ENCODE assay signal across 8 cellular contexts in the genomic region with DNA sequence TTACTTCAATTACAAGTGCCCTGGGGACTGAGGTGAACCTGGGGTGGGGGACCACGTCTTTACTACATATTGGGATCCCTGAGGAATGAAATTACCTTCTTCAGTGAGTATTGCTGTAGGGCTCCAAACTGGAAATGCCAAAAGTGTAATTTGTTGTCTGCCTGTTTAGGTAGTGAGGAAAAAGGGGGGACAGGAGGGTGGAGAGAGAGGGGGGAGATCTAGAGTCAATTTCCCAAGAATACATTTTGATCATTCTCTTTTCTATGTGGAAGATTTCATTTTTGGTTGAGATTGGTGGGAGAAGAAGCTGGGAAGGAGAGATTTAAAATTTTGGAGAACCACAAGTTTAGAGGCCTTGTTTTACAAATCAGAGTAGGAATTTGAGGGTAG.
DNase-seq lines count a peak whose midpoint lies in the region; ATAC-seq and TF ChIP-seq lines count a peak whose summit lies in the region.

No MANE protein-coding gene starts in this region.

- H3K36me3 Mint-ChIP-seq in Caco-2 (ENCODE audit: insufficient read depth, unreplicated experiment) (peaks cover 53% of the 10 kb centered on the region), endothelial cell (ENCODE audit: low read depth, unreplicated experiment) (peaks cover 41% of the 10 kb centered on the region)

- H3K27ac Mint-ChIP-seq in Caco-2 (ENCODE audit: unreplicated experiment) (peak overlapping the region; percentile 73), endothelial cell (ENCODE audit: unreplicated experiment) (peak overlapping the region; percentile 70)

- DNase-seq in Caco-2, result no peak
- DNase-seq in OCI-LY7 (ENCODE audit: low spot score), result no peak
- no peak for DNase-seq in endothelial cell (ENCODE audit: low spot score)
- no peak for DNase-seq in T-helper 9 cell
- DNase-seq in Kasumi-1 (lab: John Stamatoyannopoulos, UW), result no peak

- 0 out of 2 replicates have a peak, but pooled peaks cover 3% of the 10 kb centered on the region for H4K20me1 ChIP-seq in OCI-LY7 (ENCODE audit: insufficient read depth, low read length)

- intact Hi-C loops in Caco-2 (cut with micrococcal nuclease; ENCODE audit: unreplicated experiment), result loop anchor here (1.0 kb wide), 1 partner anchor 24 kb away; no protein-coding TSS in a partner anchor
- intact Hi-C loops in OCI-LY7 (cut with micrococcal nuclease; ENCODE audit: unreplicated experiment), result loop anchor here (5.0 kb wide), 1 partner anchor 230 kb away; no protein-coding TSS in a partner anchor

- H3K4me2 ChIP-seq in OCI-LY7 (ENCODE audit: low read length), result peak overlapping the region; percentile 84

- CTCF ChIA-PET in Caco-2 (lab: Charles Lee), result no interaction called here
- CTCF ChIA-PET in OCI-LY7 (lab: Charles Lee; ENCODE audit: unreplicated experiment), result no interaction called here

- POLR2A ChIA-PET in Caco-2 (lab: Charles Lee), result no interaction called here
- POLR2A ChIA-PET in OCI-LY7 (lab: Charles Lee), result interaction anchor here (1.2 to 1.5 kb wide), 2 partner anchors 14 to 455 kb away, joined by 4 read pairs; no protein-coding TSS in a partner anchor

- H3K36me3 ChIP-seq in Caco-2 (ENCODE audit: control insufficient read depth, insufficient read depth, low read length) (no peaks in the 10 kb centered on the region; the same call in 1 of the 2 replicates), OCI-LY7 (ENCODE audit: insufficient read depth, low read length) (no peaks in the 10 kb centered on the region), neutrophil (no peaks in the 10 kb centered on the region)

- no peak for ATAC-seq in GM19328 (IDR thresholded peaks at IDR 0.05; ENCODE audit: unreplicated experiment)
- no peak for ATAC-seq in GM21515 (IDR thresholded peaks at IDR 0.05; ENCODE audit: unreplicated experiment)

- H3K27me3 ChIP-seq in Caco-2 (replicated peaks; ENCODE audit: control insufficient read depth, insufficient read depth, low read length) (no peaks in the 10 kb centered on the region), neutrophil (no peaks in the 10 kb centered on the region)

- H3K4me1 ChIP-seq in Caco-2 (peaks cover 35% of the 10 kb centered on the region), OCI-LY7 (ENCODE audit: insufficient read depth, low read length, poor library complexity, severe bottlenecking) (peaks cover 34% of the 10 kb centered on the region), neutrophil (ENCODE audit: control insufficient read depth in 1 of 2, insufficient read depth in 1 of 2, low read depth in 1 of 2, low read length in 1 of 2) (peaks cover 23 to 31% of the 10 kb centered on the region in 2 experiments)

- H3K27ac ChIP-seq in OCI-LY7 (ENCODE audit: low read depth, low read length, poor library complexity, severe bottlenecking), result peak overlapping the region; percentile 79
- peak overlapping the region; percentile 87 for H3K27ac ChIP-seq in neutrophil

- H3K9me3 ChIP-seq in Caco-2, result no peaks in the 10 kb centered on the region
- no peaks in the 10 kb centered on the region for H3K9me3 ChIP-seq in OCI-LY7 (ENCODE audit: low read length)
- H3K9me3 ChIP-seq in neutrophil, result no peaks in the 10 kb centered on the region

- peak overlapping the region; percentile 87 for H3K4me3 Mint-ChIP-seq in Caco-2 (ENCODE audit: unreplicated experiment)
- peak overlapping the region; percentile 81 for H3K4me3 Mint-ChIP-seq in endothelial cell (ENCODE audit: unreplicated experiment)

- H3K79me2 ChIP-seq in OCI-LY7 (ENCODE audit: insufficient read depth, low read depth, low read length), result peaks cover 38% of the 10 kb centered on the region

- H2AFZ ChIP-seq in OCI-LY7 (ENCODE audit: low read length), result peak overlapping the region; percentile 76

- H3K4me3 ChIP-seq in Caco-2 (ENCODE audit: low read depth, low read length) (peak overlapping the region; percentile 84), OCI-LY7 (ENCODE audit: low read depth, low read length, poor library complexity, severe bottlenecking) (peak overlapping the region; percentile 85), neutrophil (ENCODE audit: low read depth in 1 of 2, low read length in 1 of 2) (peak overlapping the region; percentile 74 to 76)

- H3K4me1 Mint-ChIP-seq in Caco-2 (ENCODE audit: low read depth, unreplicated experiment) (peaks cover 55% of the 10 kb centered on the region), endothelial cell (ENCODE audit: unreplicated experiment) (peaks cover 80% of the 10 kb centered on the region)

- H3K9me3 Mint-ChIP-seq in Caco-2 (ENCODE audit: unreplicated experiment) (no peaks in the 10 kb centered on the region), endothelial cell (ENCODE audit: unreplicated experiment) (no peaks in the 10 kb centered on the region)

- H3K9me2 ChIP-seq in OCI-LY7 (ENCODE audit: insufficient read depth, low read length), result no peaks in the 10 kb centered on the region

- BruUV-seq in Caco-2 (replicated peaks; lab: Mats Ljungman, UMichigan) (TSS peak; percentile 22), OCI-LY7 (replicated peaks; lab: Mats Ljungman, UMichigan) (TSS peak; percentile 59)

- TF ChIP-seq CTCF in Caco-2 (IDR thresholded peaks at IDR 0.05; ENCODE audit: insufficient read depth in 1 of 2, low read depth in 1 of 2, low read length in 1 of 2, severe bottlenecking in 1 of 2, unreplicated experiment in 1 of 2) (no peak), OCI-LY7 (conservative IDR thresholded peaks at IDR 0.05; ENCODE audit: low read length) (no peak), endothelial cell (IDR thresholded peaks at IDR 0.05; ENCODE audit: unreplicated experiment) (no peak), neutrophil (IDR thresholded peaks at IDR 0.05) (no peak)

- H3K27me3 Mint-ChIP-seq in Caco-2 (ENCODE audit: insufficient read depth, unreplicated experiment) (no peaks in the 10 kb centered on the region), endothelial cell (ENCODE audit: unreplicated experiment) (peaks cover 46% of the 10 kb centered on the region)
